In the genomic region with DNA sequence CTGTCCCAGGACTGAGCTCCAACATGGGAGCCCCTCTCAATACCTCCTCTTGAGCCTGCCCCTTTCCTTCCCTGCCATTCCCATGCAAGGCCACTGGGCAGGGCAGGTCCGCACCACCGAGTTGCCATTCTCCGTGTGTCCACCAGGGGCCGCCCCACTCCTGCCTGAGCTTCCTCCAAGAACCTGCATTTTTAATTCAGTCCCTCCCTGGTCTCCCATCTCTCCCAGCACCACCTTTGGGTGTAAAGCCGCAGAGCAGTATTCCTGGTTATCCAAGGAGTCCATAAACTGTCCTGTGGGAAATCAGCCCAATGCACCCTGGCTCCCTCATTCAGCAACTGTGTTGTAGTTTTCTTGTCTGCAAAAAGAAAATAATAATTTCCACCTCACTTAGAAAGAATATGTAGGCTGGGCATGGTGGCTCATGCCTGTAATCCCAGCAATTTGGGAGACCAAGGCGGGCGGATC, we compare ENCODE assay signal across 1 cellular context.
A peak's percentile ranks its signal among the peaks of the same experiment; 100 is the strongest.
TF ChIP-seq lines count a peak whose summit lies in the region.

No MANE protein-coding gene starts in this region.

TF ChIP-seq in HepG2, 621 proteins besides CTCF, POLR2A, EP300 and RAD21 (continued from another document and continues in another):
- TF ChIP-seq THAP9 (CRISPR knock-in tag; IDR thresholded peaks at IDR 0.05; ENCODE audit: borderline replicate concordance) (peak; percentile 62; the same call in 1 of the 2 replicates), ZFP1 (CRISPR knock-in tag; IDR thresholded peaks at IDR 0.05) (no peak), CC2D1A (CRISPR knock-in tag; IDR thresholded peaks at IDR 0.05) (no peak), ZFAT (CRISPR knock-in tag; conservative IDR thresholded peaks at IDR 0.05) (no peak), ZBTB34 (CRISPR knock-in tag; IDR thresholded peaks at IDR 0.05) (no peak), ZNF232 (CRISPR knock-in tag; IDR thresholded peaks at IDR 0.05; ENCODE audit: borderline replicate concordance) (no peak), SNAI1 (CRISPR knock-in tag; IDR thresholded peaks at IDR 0.05; ENCODE audit: borderline replicate concordance) (no peak), ZNF143 (CRISPR knock-in tag; IDR thresholded peaks at IDR 0.05) (0 out of 2 replicates have a peak, but pooled peaks have one; percentile 18), ZNF792 (CRISPR knock-in tag; IDR thresholded peaks at IDR 0.05) (no peak), ZKSCAN1 (IDR thresholded peaks at IDR 0.05; ENCODE audit: low read length) (0 out of 2 replicates have a peak, but pooled peaks have one; percentile 30), NR0B2 (CRISPR knock-in tag; IDR thresholded peaks at IDR 0.05) (no peak), ZNF484 (CRISPR knock-in tag; IDR thresholded peaks at IDR 0.05; ENCODE audit: borderline replicate concordance, low read depth) (no peak), AKAP8 (CRISPR knock-in tag; IDR thresholded peaks at IDR 0.05) (no peak), THAP11 (CRISPR knock-in tag; IDR thresholded peaks at IDR 0.05) (peak; percentile 54; the same call in 1 of the 2 replicates), ZNF781 (CRISPR knock-in tag; IDR thresholded peaks at IDR 0.05; ENCODE audit: borderline replicate concordance, not compliant biosample characterization) (no peak), SP1 (IDR thresholded peaks at IDR 0.05) (no peak), SP1 (CRISPR knock-in tag; IDR thresholded peaks at IDR 0.05) (peak; percentile 46; the same call in 1 of the 2 replicates), ZNF350 (CRISPR knock-in tag; IDR thresholded peaks at IDR 0.05; ENCODE audit: borderline replicate concordance, low read depth) (peak; percentile 61; the same call in 1 of the 2 replicates), PHB2 (IDR thresholded peaks at IDR 0.05; ENCODE audit: partially characterized antibody) (no peak), MAX (IDR thresholded peaks at IDR 0.05) (peak; percentile 45; the same call in 1 of the 2 replicates), ZNF614 (CRISPR knock-in tag; IDR thresholded peaks at IDR 0.05; ENCODE audit: borderline replicate concordance) (peak; percentile 67; the same call in 1 of the 2 replicates), ZNF281 (CRISPR knock-in tag; IDR thresholded peaks at IDR 0.05; ENCODE audit: borderline replicate concordance) (0 out of 2 replicates have a peak, but pooled peaks have one; percentile 3), ZNF547 (CRISPR knock-in tag; IDR thresholded peaks at IDR 0.05) (peak; percentile 49; the same call in 1 of the 2 replicates), ARHGAP35 (CRISPR knock-in tag; IDR thresholded peaks at IDR 0.05; ENCODE audit: borderline replicate concordance) (no peak), SRF (IDR thresholded peaks at IDR 0.05; ENCODE audit: low read depth, low read length) (peak; percentile 23; the same call in 1 of the 2 replicates), MLXIP (CRISPR knock-in tag; IDR thresholded peaks at IDR 0.05; ENCODE audit: borderline replicate concordance) (no peak), HNRNPK (IDR thresholded peaks at IDR 0.05; ENCODE audit: low read depth, low read length, poor library complexity, severe bottlenecking) (no peak), ARID5B (CRISPR knock-in tag; IDR thresholded peaks at IDR 0.05) (0 out of 2 replicates have a peak, but pooled peaks have one; percentile 19), ZNF17 (CRISPR knock-in tag; IDR thresholded peaks at IDR 0.05) (no peak), SMAD1 (CRISPR knock-in tag; IDR thresholded peaks at IDR 0.05; ENCODE audit: borderline replicate concordance, low read depth) (peak; percentile 88; the same call in 1 of the 2 replicates), RFXANK (CRISPR knock-in tag; IDR thresholded peaks at IDR 0.05) (no peak), IKZF4 (CRISPR knock-in tag; IDR thresholded peaks at IDR 0.05; ENCODE audit: borderline replicate concordance, low read depth, not compliant biosample characterization) (peak; percentile 47), ZNF605 (CRISPR knock-in tag; IDR thresholded peaks at IDR 0.05) (peak; percentile 56; the same call in 1 of the 2 replicates), MXD4 (CRISPR knock-in tag; IDR thresholded peaks at IDR 0.05) (no peak)
- TF ChIP-seq, protein P1, sequence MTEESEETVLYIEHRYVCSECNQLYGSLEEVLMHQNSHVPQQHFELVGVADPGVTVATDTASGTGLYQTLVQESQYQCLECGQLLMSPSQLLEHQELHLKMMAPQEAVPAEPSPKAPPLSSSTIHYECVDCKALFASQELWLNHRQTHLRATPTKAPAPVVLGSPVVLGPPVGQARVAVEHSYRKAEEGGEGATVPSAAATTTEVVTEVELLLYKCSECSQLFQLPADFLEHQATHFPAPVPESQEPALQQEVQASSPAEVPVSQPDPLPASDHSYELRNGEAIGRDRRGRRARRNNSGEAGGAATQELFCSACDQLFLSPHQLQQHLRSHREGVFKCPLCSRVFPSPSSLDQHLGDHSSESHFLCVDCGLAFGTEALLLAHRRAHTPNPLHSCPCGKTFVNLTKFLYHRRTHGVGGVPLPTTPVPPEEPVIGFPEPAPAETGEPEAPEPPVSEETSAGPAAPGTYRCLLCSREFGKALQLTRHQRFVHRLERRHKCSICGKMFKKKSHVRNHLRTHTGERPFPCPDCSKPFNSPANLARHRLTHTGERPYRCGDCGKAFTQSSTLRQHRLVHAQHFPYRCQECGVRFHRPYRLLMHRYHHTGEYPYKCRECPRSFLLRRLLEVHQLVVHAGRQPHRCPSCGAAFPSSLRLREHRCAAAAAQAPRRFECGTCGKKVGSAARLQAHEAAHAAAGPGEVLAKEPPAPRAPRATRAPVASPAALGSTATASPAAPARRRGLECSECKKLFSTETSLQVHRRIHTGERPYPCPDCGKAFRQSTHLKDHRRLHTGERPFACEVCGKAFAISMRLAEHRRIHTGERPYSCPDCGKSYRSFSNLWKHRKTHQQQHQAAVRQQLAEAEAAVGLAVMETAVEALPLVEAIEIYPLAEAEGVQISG (CRISPR knock-in tag; IDR thresholded peaks at IDR 0.05): 0 out of 2 replicates have a peak, but pooled peaks have one; percentile 24
- TF ChIP-seq, protein P2, sequence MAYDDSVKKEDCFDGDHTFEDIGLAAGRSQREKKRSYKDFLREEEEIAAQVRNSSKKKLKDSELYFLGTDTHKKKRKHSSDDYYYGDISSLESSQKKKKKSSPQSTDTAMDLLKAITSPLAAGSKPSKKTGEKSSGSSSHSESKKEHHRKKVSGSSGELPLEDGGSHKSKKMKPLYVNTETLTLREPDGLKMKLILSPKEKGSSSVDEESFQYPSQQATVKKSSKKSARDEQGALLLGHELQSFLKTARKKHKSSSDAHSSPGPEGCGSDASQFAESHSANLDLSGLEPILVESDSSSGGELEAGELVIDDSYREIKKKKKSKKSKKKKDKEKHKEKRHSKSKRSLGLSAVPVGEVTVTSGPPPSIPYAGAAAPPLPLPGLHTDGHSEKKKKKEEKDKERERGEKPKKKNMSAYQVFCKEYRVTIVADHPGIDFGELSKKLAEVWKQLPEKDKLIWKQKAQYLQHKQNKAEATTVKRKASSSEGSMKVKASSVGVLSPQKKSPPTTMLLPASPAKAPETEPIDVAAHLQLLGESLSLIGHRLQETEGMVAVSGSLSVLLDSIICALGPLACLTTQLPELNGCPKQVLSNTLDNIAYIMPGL (CRISPR knock-in tag; IDR thresholded peaks at IDR 0.05; ENCODE audit: borderline replicate concordance in 1 of 2, low read depth in 1 of 2): peak in 1 of 2 experiments; percentile 89; a peak in 2 of 4 replicates
